ENCODE assay signal across 1 cellular context in the genomic region with DNA sequence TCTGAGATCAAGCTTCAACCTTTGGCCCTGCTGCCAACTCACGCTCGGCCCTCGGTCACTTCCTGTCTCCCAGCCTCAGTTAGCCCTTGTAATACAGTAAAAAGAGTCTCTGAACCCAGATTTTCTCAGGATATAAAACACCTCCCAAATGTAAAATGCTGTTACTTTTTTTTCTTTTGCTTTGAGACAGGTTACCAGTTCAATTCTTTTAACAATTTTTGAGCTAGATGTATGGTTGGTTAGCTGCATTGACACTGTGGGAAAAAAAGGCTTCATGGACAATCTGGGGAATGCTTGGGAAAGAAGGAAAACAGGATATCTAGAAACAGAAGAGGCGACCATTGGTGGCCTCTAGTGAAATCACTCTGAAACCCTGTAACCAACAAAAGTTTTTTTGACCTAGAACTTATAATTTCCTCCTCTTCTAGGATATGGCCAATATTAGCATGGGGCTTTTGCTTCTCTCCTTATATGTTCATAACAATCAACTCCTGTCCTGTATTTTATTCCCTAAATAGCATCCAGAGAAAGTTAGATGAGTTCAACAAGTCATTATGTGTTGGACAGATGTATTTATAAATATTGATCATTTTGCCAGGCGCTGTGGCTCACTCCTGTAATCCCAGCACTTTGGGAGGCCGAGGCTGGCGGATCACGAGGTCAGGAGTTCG.
TF ChIP-seq lines count a peak whose summit lies in the region.

No MANE protein-coding gene starts in this region.

TF ChIP-seq in K562, 482 proteins besides CTCF, POLR2A, EP300 and RAD21 (continued from another document and continues in another):
- TF ChIP-seq ATF4 (CRISPR knock-in tag; IDR thresholded peaks at IDR 0.05): 0 out of 2 replicates have a peak, but pooled peaks have one; percentile 58
- 0 out of 2 replicates have a peak, but pooled peaks have one; percentile 9 for TF ChIP-seq HMBOX1 (IDR thresholded peaks at IDR 0.05)
- peak; percentile 42; the same call in 1 of the 2 replicates for TF ChIP-seq SMARCA5 (IDR thresholded peaks at IDR 0.05)
- no peak for TF ChIP-seq ZNF444 (CRISPR knock-in tag; IDR thresholded peaks at IDR 0.05)
- no peak for TF ChIP-seq U2AF1 (optimal IDR thresholded peaks at IDR 0.05; ENCODE audit: low read depth, low read length)
- TF ChIP-seq TEAD4 (IDR thresholded peaks at IDR 0.05; ENCODE audit: low read length): no peak
- TF ChIP-seq TEAD4 (CRISPR knock-in tag; IDR thresholded peaks at IDR 0.05; ENCODE audit: borderline replicate concordance): no peak
- no peak for TF ChIP-seq ZNF146 (CRISPR knock-in tag; IDR thresholded peaks at IDR 0.05; ENCODE audit: unreplicated experiment)
- peak; percentile 65; the same call in 1 of the 2 replicates for TF ChIP-seq ZBTB40 (IDR thresholded peaks at IDR 0.05)
- no peak for TF ChIP-seq ZBTB40 (CRISPR knock-in tag; IDR thresholded peaks at IDR 0.05)
- no peak for TF ChIP-seq CEBPG (CRISPR knock-in tag; IDR thresholded peaks at IDR 0.05)
- TF ChIP-seq CEBPG (tag; conservative IDR thresholded peaks at IDR 0.05 in 1 of 2, IDR thresholded peaks at IDR 0.05 in 1 of 2): no peak
- TF ChIP-seq KHSRP (IDR thresholded peaks at IDR 0.05): no peak
- TF ChIP-seq LARP7 (IDR thresholded peaks at IDR 0.05): no peak; the same call in 1 of the 2 replicates
- no peak for TF ChIP-seq MCM3 (IDR thresholded peaks at IDR 0.05)
- TF ChIP-seq ZNF324 (CRISPR knock-in tag; IDR thresholded peaks at IDR 0.05): no peak
- TF ChIP-seq HSF4 (CRISPR knock-in tag; IDR thresholded peaks at IDR 0.05; ENCODE audit: borderline replicate concordance): no peak
- TF ChIP-seq CTBP1 (IDR thresholded peaks at IDR 0.05; ENCODE audit: borderline replicate concordance): no peak
- TF ChIP-seq ZNF764 (CRISPR knock-in tag; IDR thresholded peaks at IDR 0.05; ENCODE audit: low read depth): no peak
- no peak for TF ChIP-seq TCF3 (CRISPR knock-in tag; IDR thresholded peaks at IDR 0.05)
- no peak for TF ChIP-seq FOSL1 (tag; conservative IDR thresholded peaks at IDR 0.05)
- TF ChIP-seq TAF1 (IDR thresholded peaks at IDR 0.05; ENCODE audit: control insufficient read depth, extremely low read depth, insufficient read depth, low read length, severe bottlenecking): no peak
- no peak for TF ChIP-seq ZNF512 (tag; IDR thresholded peaks at IDR 0.05)
- TF ChIP-seq ZNF507 (tag; conservative IDR thresholded peaks at IDR 0.05): no peak
- TF ChIP-seq ZNF23 (CRISPR knock-in tag; IDR thresholded peaks at IDR 0.05): no peak; the same call in 1 of the 2 replicates
- no peak for TF ChIP-seq ZNF740 (CRISPR knock-in tag; IDR thresholded peaks at IDR 0.05)
- TF ChIP-seq ZNF740 (tag; IDR thresholded peaks at IDR 0.05): no peak
- no peak for TF ChIP-seq ZKSCAN3 (CRISPR knock-in tag; IDR thresholded peaks at IDR 0.05)
- TF ChIP-seq, protein P1, sequence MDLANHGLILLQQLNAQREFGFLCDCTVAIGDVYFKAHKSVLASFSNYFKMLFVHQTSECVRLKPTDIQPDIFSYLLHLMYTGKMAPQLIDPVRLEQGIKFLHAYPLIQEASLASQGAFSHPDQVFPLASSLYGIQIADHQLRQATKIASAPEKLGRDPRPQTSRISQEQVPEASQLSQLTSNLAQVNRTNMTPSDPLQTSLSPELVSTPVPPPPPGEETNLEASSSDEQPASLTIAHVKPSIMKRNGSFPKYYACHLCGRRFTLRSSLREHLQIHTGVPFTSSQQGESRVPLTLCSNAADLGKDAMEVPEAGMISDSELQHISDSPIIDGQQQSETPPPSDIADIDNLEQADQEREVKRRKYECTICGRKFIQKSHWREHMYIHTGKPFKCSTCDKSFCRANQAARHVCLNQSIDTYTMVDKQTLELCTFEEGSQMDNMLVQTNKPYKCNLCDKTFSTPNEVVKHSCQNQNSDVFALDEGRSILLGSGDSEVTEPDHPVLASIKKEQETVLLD (IDR thresholded peaks at IDR 0.05): no peak
- no peak for TF ChIP-seq ZC3H4 (CRISPR knock-in tag; IDR thresholded peaks at IDR 0.05; ENCODE audit: borderline replicate concordance)
- TF ChIP-seq CREB5 (CRISPR knock-in tag; IDR thresholded peaks at IDR 0.05): no peak
- peak; percentile 78 for TF ChIP-seq POLR2AphosphoS5 (IDR thresholded peaks at IDR 0.05; ENCODE audit: control insufficient read depth, insufficient read depth, low read depth, low read length)
- TF ChIP-seq ZNF445 (CRISPR knock-in tag; IDR thresholded peaks at IDR 0.05; ENCODE audit: low read depth): no peak
- TF ChIP-seq ZNF699 (CRISPR knock-in tag; IDR thresholded peaks at IDR 0.05; ENCODE audit: insufficient replicate concordance): no peak
- no peak for TF ChIP-seq ARID3B (CRISPR knock-in tag; IDR thresholded peaks at IDR 0.05; ENCODE audit: borderline replicate concordance)
- no peak for TF ChIP-seq XRCC3 (IDR thresholded peaks at IDR 0.05)
- no peak for TF ChIP-seq ARID1B (IDR thresholded peaks at IDR 0.05)
- TF ChIP-seq MCM7 (IDR thresholded peaks at IDR 0.05): no peak
- no peak for TF ChIP-seq CCNT2 (IDR thresholded peaks at IDR 0.05; ENCODE audit: borderline replicate concordance, extremely low read depth, insufficient read length, low read depth, low read length)
- no peak for TF ChIP-seq POLR3A (IDR thresholded peaks at IDR 0.05; ENCODE audit: borderline replicate concordance, extremely low read depth, insufficient read depth, insufficient read length)
